28 cellular contexts compared by ENCODE assay signal in the genomic region with DNA sequence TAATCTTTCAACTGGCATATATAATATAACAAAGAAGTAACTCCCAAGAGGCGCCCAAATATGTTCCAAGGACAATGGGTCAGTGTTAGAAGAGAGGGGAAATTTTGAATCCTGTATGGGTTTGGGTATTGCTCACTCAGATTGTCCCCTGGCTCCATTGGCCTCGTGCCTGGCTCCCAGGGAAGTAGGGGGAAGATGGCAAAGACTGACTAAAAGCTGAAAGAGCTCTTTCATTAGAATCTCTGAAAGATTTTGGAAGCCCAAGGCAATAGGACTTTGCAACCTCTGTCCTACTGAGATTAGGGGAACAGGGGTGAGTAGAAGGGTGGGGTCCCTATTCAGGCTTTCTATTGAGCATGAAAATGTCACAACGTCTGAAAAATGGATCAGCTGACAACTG.
"Had no signal": no experiment of that assay in that cellular context is flagged by ENCODE, and none has a peak within 500 bp of the region (broad histone marks: within the 10 kb centered on the region; RNA-seq: fewer than 3 reads in every experiment).

No MANE protein-coding gene starts in this region.

- H3K4me3 Mint-ChIP-seq: dendritic cell treated with granulocyte-macrophage colony-stimulating factor and Interleukin-4, amounts not matched to agents 40 ng/mL and 50 ng/mL, for 4 days; endodermal cell; mesothelial cell of epicardium; naive B cell; natural killer cell treated with Interleukin-12 subunit alpha and Interleukin-12 subunit beta and Interleukin-15 and Interleukin-18, amount 100 ng/mL, for 72 hours; neural crest cell; stimulated activated naive B cell treated with anti-CD40 and anti-IgM and Interleukin-4, amounts not matched to agents 10 μg/mL and 1 μg/mL and 100 μg/mL, for 72 hours; stimulated activated naive CD8-positive, alpha-beta T cell treated with anti-CD3 and anti-CD28 coated beads, Interleukin-15, Interleukin-2, amounts not matched to agents 100 ng/mL and 50 ng/mL, for 24 hours had no signal

- ATAC-seq: foreskin keratinocyte; left colon; mucosa of descending colon; natural killer cell treated with Interleukin-12 subunit alpha and Interleukin-12 subunit beta and Interleukin-15 and Interleukin-18, amount 100 ng/mL, for 72 hours; pancreas; stimulated activated naive B cell treated with anti-CD40 and anti-IgM and Interleukin-4, amounts not matched to agents 10 μg/mL and 1 μg/mL and 100 μg/mL, for 72 hours had no signal

- H3K4me1 Mint-ChIP-seq: mesothelial cell of epicardium; naive B cell; stimulated activated naive B cell treated with anti-CD40 and anti-IgM and Interleukin-4, amounts not matched to agents 10 μg/mL and 1 μg/mL and 100 μg/mL, for 72 hours had no signal

- DNase-seq: colonic mucosa; effector CD8-positive, alpha-beta T cell; endodermal cell; foreskin keratinocyte; glutamatergic neuron; hippocampal formation; left colon; mesenchymal stem cell; mucosa of descending colon; naive B cell; pancreas; retina; sigmoid colon; stimulated activated CD4-positive, alpha-beta T cell treated with anti-CD3 and anti-CD28 coated beads, Interleukin-2, amount 100 ng/mL, for 24 hours; stimulated activated CD4-positive, alpha-beta T cell treated with anti-CD3 and anti-CD28 coated beads, Interleukin-4, amount 100 ng/mL, for 24 hours; stimulated activated naive B cell treated with anti-CD40 and anti-IgM and Interleukin-4, amounts not matched to agents 10 μg/mL and 1 μg/mL and 100 μg/mL, for 72 hours; upper lobe of left lung had no signal

- H3K4me3 ChIP-seq: colonic mucosa, esophagus muscularis mucosa, heart right ventricle, lung, mucosa of descending colon, pancreas, sigmoid colon, thoracic aorta, tibial nerve, upper lobe of left lung had no signal

- H3K27ac ChIP-seq: colonic mucosa, foreskin keratinocyte, heart right ventricle, neutrophil, pancreas, sigmoid colon, thoracic aorta, upper lobe of left lung had no signal

- H3K27ac Mint-ChIP-seq: dendritic cell treated with granulocyte-macrophage colony-stimulating factor and Interleukin-4, amounts not matched to agents 40 ng/mL and 50 ng/mL, for 4 days; endodermal cell; mesothelial cell of epicardium; naive B cell; natural killer cell treated with Interleukin-12 subunit alpha and Interleukin-12 subunit beta and Interleukin-15 and Interleukin-18, amount 100 ng/mL, for 72 hours; stimulated activated naive B cell treated with anti-CD40 and anti-IgM and Interleukin-4, amounts not matched to agents 10 μg/mL and 1 μg/mL and 100 μg/mL, for 72 hours; stimulated activated naive CD8-positive, alpha-beta T cell treated with anti-CD3 and anti-CD28 coated beads, Interleukin-15, Interleukin-2, amounts not matched to agents 100 ng/mL and 50 ng/mL, for 24 hours had no signal

- H3K27me3 ChIP-seq: colonic mucosa, esophagus muscularis mucosa, foreskin keratinocyte, heart right ventricle, neutrophil, pancreas, sigmoid colon, tibial nerve, upper lobe of left lung had no signal

- H3K36me3 Mint-ChIP-seq: mesothelial cell of epicardium; naive B cell; natural killer cell treated with Interleukin-12 subunit alpha and Interleukin-12 subunit beta and Interleukin-15 and Interleukin-18, amount 100 ng/mL, for 72 hours; stimulated activated naive B cell treated with anti-CD40 and anti-IgM and Interleukin-4, amounts not matched to agents 10 μg/mL and 1 μg/mL and 100 μg/mL, for 72 hours had no signal

- H3K36me3 ChIP-seq: colonic mucosa, esophagus muscularis mucosa, heart right ventricle, neutrophil, pancreas, sigmoid colon, thoracic aorta, tibial nerve, upper lobe of left lung had no signal

- H3K4me1 ChIP-seq: colonic mucosa, heart right ventricle, pancreas, sigmoid colon, tibial nerve, upper lobe of left lung had no signal

- H3K27me3 Mint-ChIP-seq: naive B cell; stimulated activated naive B cell treated with anti-CD40 and anti-IgM and Interleukin-4, amounts not matched to agents 10 μg/mL and 1 μg/mL and 100 μg/mL, for 72 hours; stimulated activated naive CD8-positive, alpha-beta T cell treated with anti-CD3 and anti-CD28 coated beads, Interleukin-15, Interleukin-2, amounts not matched to agents 100 ng/mL and 50 ng/mL, for 24 hours had no signal

- H3K9me3 ChIP-seq: colonic mucosa, esophagus muscularis mucosa, mucosa of descending colon, neutrophil, pancreas, sigmoid colon, thoracic aorta, upper lobe of left lung had no signal
